Comparison of ENCODE assay signal across 1 cellular context in the genomic region with DNA sequence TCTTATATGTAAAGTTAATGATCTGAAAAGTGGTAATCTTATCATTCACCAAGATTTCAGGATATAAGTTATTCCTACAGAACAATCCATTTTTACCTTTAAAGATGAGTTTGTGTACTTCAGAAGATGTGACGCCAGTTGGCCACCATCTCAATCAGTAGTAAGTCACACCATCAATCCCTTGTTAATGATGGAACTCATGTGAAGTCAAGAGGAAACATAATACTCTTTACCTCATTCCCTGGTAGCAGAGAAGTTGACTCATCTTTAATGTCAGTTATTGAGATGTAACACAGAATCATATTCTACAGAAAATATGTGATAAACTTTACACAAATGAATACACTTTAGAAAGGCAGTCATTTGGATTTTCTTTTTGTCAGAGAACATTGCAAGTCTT.
TF ChIP-seq lines count a peak whose summit lies in the region.

No MANE protein-coding gene starts in this region.

TF ChIP-seq in IMR-90, 13 proteins besides CTCF, POLR2A, EP300 and RAD21 (continued from another document):
- no peak for TF ChIP-seq RCOR1 (IDR thresholded peaks at IDR 0.05; ENCODE audit: insufficient replicate concordance, low read length)
- TF ChIP-seq NFE2L2 (IDR thresholded peaks at IDR 0.05; ENCODE audit: low read depth, low read length), result no peak
- no peak for TF ChIP-seq CEBPB (IDR thresholded peaks at IDR 0.05; ENCODE audit: low read depth, low read length)
